ENCODE assay signal across 15 cellular contexts in genomic region chr9:23088932-23089364, GRCh38.
DNase-seq lines count a peak whose midpoint lies in the region; ATAC-seq, FAIRE-seq and TF ChIP-seq lines count a peak whose summit lies in the region.
"Had no signal": no experiment of that assay in that cellular context is flagged by ENCODE, and none has a peak within 500 bp of the region (broad histone marks: within the 10 kb centered on the region; RNA-seq: fewer than 3 reads in every experiment).

No MANE protein-coding gene starts in this region.

- no peaks in the 10 kb centered on the region for H3K4me1 Mint-ChIP-seq in neural progenitor cell
- H3K4me1 Mint-ChIP-seq in naive thymus-derived CD4-positive, alpha-beta T cell, result no peaks in the 10 kb centered on the region
- H3K4me1 Mint-ChIP-seq: activated naive CD8-positive, alpha-beta T cell treated with anti-CD3 and anti-CD28 coated beads, Interleukin-2, amount 10 ng/mL, durations not matched to agents 7 days and 5 days had no signal

- peak overlapping the region; percentile 91 for H2AFZ ChIP-seq in neural progenitor cell (replicated peaks)
- H2AFZ ChIP-seq: parathyroid adenoma had no signal

- H3F3A ChIP-seq in neural progenitor cell (ENCODE audit: low read depth), result no peaks in the 10 kb centered on the region

- H3K4me3 ChIP-seq in brain microvascular endothelial cell (ENCODE audit: low read depth, low read length) (no peak overlapping the region), neural progenitor cell (no peak overlapping the region), right cardiac atrium (ENCODE audit: low read length) (no peak overlapping the region)
- no peak overlapping the region for H3K4me3 ChIP-seq in naive thymus-derived CD4-positive, alpha-beta T cell (ENCODE audit: low read length)

- no peak overlapping the region for H3K27ac Mint-ChIP-seq in neural progenitor cell
- H3K27ac Mint-ChIP-seq in naive thymus-derived CD4-positive, alpha-beta T cell, result no peak overlapping the region
- H3K27ac Mint-ChIP-seq: activated naive CD8-positive, alpha-beta T cell treated with anti-CD3 and anti-CD28 coated beads, Interleukin-2, amount 10 ng/mL, durations not matched to agents 7 days and 5 days; T-helper 1 cell treated with Interleukin-12 subunit alpha and Interleukin-12 subunit beta and Interleukin-4 antibody, amounts not matched to agents 30 μg/mL and 1 μg/mL, for 36 hours had no signal

- H3K9ac ChIP-seq in neural progenitor cell, result no peak overlapping the region
- H3K9ac ChIP-seq: parathyroid adenoma had no signal

- H3K9me3 ChIP-seq in neural progenitor cell (ENCODE audit: low read depth), result no peaks in the 10 kb centered on the region
- H3K9me3 ChIP-seq in right cardiac atrium (ENCODE audit: control insufficient read depth, low read length), result no peaks in the 10 kb centered on the region
- H3K9me3 ChIP-seq in naive thymus-derived CD4-positive, alpha-beta T cell (ENCODE audit: control insufficient read depth in 2 of 3, low read length in 3 of 3), result no peaks in the 10 kb centered on the region

- ATAC-seq in right cardiac atrium, result no peak
- ATAC-seq in naive thymus-derived CD4-positive, alpha-beta T cell, result no peak
- ATAC-seq: foreskin keratinocyte had no signal

- no peaks in the 10 kb centered on the region for H3K79me2 ChIP-seq in neural progenitor cell (ENCODE audit: low read depth)
- H3K79me2 ChIP-seq: parathyroid adenoma had no signal

- peak; percentile 45 for TF ChIP-seq CTCF in D721Med (IDR thresholded peaks at IDR 0.05; ENCODE audit: insufficient read depth, missing control alignments)
- TF ChIP-seq CTCF in LNCAP (IDR thresholded peaks at IDR 0.05), result peak; percentile 43; the same call in 1 of the 2 replicates
- peak; percentile 29 for TF ChIP-seq CTCF in brain microvascular endothelial cell (IDR thresholded peaks at IDR 0.05; ENCODE audit: low read depth, low read length, missing control alignments)
- peak; percentile 70 for TF ChIP-seq CTCF in neural progenitor cell (IDR thresholded peaks at IDR 0.05)

- H3K4me2 ChIP-seq in neural progenitor cell, result no peak overlapping the region

- 75% methylated on average over 5 of the region's 5 CpGs for WGBS in right cardiac atrium

- intact Hi-C loops in right cardiac atrium (cut with DNase I), result no loop called here
- intact Hi-C loops in naive thymus-derived CD4-positive, alpha-beta T cell (cut with micrococcal nuclease), result no loop called here

- no peak overlapping the region for H3K4me3 Mint-ChIP-seq in neural progenitor cell
- no peak overlapping the region for H3K4me3 Mint-ChIP-seq in naive thymus-derived CD4-positive, alpha-beta T cell
- H3K4me3 Mint-ChIP-seq: activated naive CD8-positive, alpha-beta T cell treated with anti-CD3 and anti-CD28 coated beads, Interleukin-2, amount 10 ng/mL, durations not matched to agents 7 days and 5 days; T-helper 1 cell treated with Interleukin-12 subunit alpha and Interleukin-12 subunit beta and Interleukin-4 antibody, amounts not matched to agents 30 μg/mL and 1 μg/mL, for 36 hours had no signal

- H3K36me3 ChIP-seq in brain microvascular endothelial cell (replicated peaks) (no peaks in the 10 kb centered on the region), neural progenitor cell (no peaks in the 10 kb centered on the region)
- H3K36me3 ChIP-seq in naive thymus-derived CD4-positive, alpha-beta T cell (ENCODE audit: control insufficient read depth in 2 of 3, insufficient read depth in 3 of 3, low read length in 3 of 3), result no peaks in the 10 kb centered on the region

- CTCF ChIA-PET in naive thymus-derived CD4-positive, alpha-beta T cell (lab: Charles Lee), result no interaction called here

- H3K27me3 Mint-ChIP-seq in neural progenitor cell (ENCODE audit: insufficient read depth, low read depth), result no peaks in the 10 kb centered on the region
- H3K27me3 Mint-ChIP-seq in naive thymus-derived CD4-positive, alpha-beta T cell, result no peaks in the 10 kb centered on the region
- H3K27me3 Mint-ChIP-seq: activated naive CD8-positive, alpha-beta T cell treated with anti-CD3 and anti-CD28 coated beads, Interleukin-2, amount 10 ng/mL, durations not matched to agents 7 days and 5 days had no signal

- H3K27ac ChIP-seq in brain microvascular endothelial cell, result no peak overlapping the region
- no peak overlapping the region for H3K27ac ChIP-seq in neural progenitor cell
- no peak overlapping the region for H3K27ac ChIP-seq in right cardiac atrium (ENCODE audit: low read length)
- no peak overlapping the region for H3K27ac ChIP-seq in naive thymus-derived CD4-positive, alpha-beta T cell (ENCODE audit: low read depth, low read length)
- H3K27ac ChIP-seq: foreskin keratinocyte, parathyroid adenoma had no signal

- DNase-seq in D721Med (ENCODE audit: insufficient read length, low spot score) (no peak), brain microvascular endothelial cell (no peak), neural progenitor cell (ENCODE audit: low spot score) (peak; percentile 84), T-helper 9 cell (no peak), anterior cingulate cortex (lab: John Stamatoyannopoulos, UW) (no peak), right cardiac atrium (no peak)
- no peak for DNase-seq in naive thymus-derived CD4-positive, alpha-beta T cell
- DNase-seq: activated naive CD8-positive, alpha-beta T cell treated with anti-CD3 and anti-CD28 coated beads, Interleukin-2, amount 10 ng/mL, durations not matched to agents 7 days and 5 days; foreskin keratinocyte; MM.1S; NCI-H774; stimulated activated CD4-positive, alpha-beta T cell treated with anti-CD3 and anti-CD28 coated beads, Interleukin-4, amount 100 ng/mL, for 24 hours had no signal

- POLR2A ChIA-PET in naive thymus-derived CD4-positive, alpha-beta T cell (lab: Charles Lee), result no interaction called here

- no peaks in the 10 kb centered on the region for H4K20me1 ChIP-seq in neural progenitor cell (ENCODE audit: low read depth)

- H3K36me3 Mint-ChIP-seq in neural progenitor cell, result no peaks in the 10 kb centered on the region
- H3K36me3 Mint-ChIP-seq in naive thymus-derived CD4-positive, alpha-beta T cell, result no peaks in the 10 kb centered on the region
- H3K36me3 Mint-ChIP-seq: activated naive CD8-positive, alpha-beta T cell treated with anti-CD3 and anti-CD28 coated beads, Interleukin-2, amount 10 ng/mL, durations not matched to agents 7 days and 5 days had no signal

- in situ Hi-C loops in brain microvascular endothelial cell (cut with HindIII; ENCODE audit: low pct_ligation_motif_present, low sequenced_read_pairs), result no loop called here

- H3K9me3 Mint-ChIP-seq in neural progenitor cell, result peaks cover 8% of the 10 kb centered on the region
- peaks cover 0 to 20% (median 14%) of the 10 kb centered on the region in 11 donors for H3K9me3 Mint-ChIP-seq in naive thymus-derived CD4-positive, alpha-beta T cell

- no peaks in the 10 kb centered on the region for H3K27me3 ChIP-seq in brain microvascular endothelial cell (replicated peaks)
- H3K27me3 ChIP-seq in neural progenitor cell, result no peaks in the 10 kb centered on the region
- no peaks in the 10 kb centered on the region for H3K27me3 ChIP-seq in right cardiac atrium (ENCODE audit: control insufficient read depth, insufficient read depth)
- H3K27me3 ChIP-seq in naive thymus-derived CD4-positive, alpha-beta T cell (ENCODE audit: control insufficient read depth in 2 of 2, insufficient read depth in 2 of 2, low read length in 2 of 2), result no peaks in the 10 kb centered on the region
- H3K27me3 ChIP-seq: foreskin keratinocyte had no signal

- H3K4me1 ChIP-seq in neural progenitor cell (no peaks in the 10 kb centered on the region), right cardiac atrium (ENCODE audit: control insufficient read depth, insufficient read depth, low read length) (no peaks in the 10 kb centered on the region)
- no peaks in the 10 kb centered on the region for H3K4me1 ChIP-seq in naive thymus-derived CD4-positive, alpha-beta T cell (ENCODE audit: control insufficient read depth in 2 of 2, insufficient read depth in 2 of 2, low read length in 2 of 2)
- H3K4me1 ChIP-seq: foreskin keratinocyte, parathyroid adenoma had no signal

- FAIRE-seq in D721Med (lab: Jason Lieb, UNC), result no peak
